In the genomic region with DNA sequence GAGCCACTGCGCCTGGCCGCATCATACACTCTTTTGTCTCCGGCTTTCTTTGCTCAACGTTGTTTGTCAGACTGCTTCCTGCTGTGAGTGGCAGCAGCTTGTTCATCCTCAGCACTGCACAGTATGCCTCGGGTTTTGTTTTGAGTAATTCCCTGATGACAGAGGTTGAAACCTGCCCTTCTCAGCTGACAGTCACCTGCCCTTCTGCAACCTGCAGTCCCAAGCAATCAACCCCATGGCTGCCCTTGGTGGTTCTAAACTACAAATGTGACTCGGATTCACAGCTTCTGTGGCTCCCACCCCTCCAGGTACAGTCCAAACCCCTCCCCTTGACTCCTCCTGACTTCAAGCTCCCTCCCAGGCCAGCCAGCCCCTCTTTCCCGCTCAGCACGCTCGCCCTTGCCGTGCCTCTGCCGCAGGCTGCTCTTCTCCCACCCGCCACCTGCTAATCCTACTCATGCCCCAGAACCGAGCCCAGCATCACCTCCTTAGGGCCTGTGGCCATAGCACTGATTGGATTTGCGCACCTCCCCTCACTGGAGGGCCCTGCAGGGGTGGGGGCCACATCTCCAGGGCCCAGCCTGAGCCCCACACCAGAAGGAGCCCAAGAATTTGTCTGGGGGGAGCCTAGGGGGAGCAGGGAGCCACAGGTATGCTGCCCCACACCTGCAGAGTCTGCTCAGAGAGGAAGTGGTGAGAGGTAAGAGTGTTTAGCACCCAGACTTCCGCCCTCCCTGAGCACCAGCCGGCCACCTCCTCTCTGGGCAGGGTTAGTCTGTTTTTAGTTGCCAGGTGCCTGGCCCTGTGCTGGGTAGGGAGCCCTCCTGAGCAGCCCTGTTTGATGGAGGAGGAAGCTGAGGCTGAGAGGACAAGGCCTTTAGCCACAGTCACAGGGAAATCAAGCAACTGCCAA, we compare ENCODE assay signal across 8 cellular contexts. TPM values are rescaled to one million over a fixed set of nuclear protein-coding genes. Genes with fewer than 3 reads are reported as not detected.
DNase-seq lines count a peak whose midpoint lies in the region; ATAC-seq and TF ChIP-seq lines count a peak whose summit lies in the region.

No MANE protein-coding gene starts in this region.

- H3K4me1 ChIP-seq in KMS-11 (ENCODE audit: low read depth, poor library complexity, severe bottlenecking) (peaks cover 87% of the 10 kb centered on the region), HAP-1 (peaks cover 4% of the 10 kb centered on the region)

- H3K4me1 Mint-ChIP-seq in activated B cell treated with CpG ODN at 0.5 μM for 24 hours = peaks cover 100% of the 10 kb centered on the region

- in situ Hi-C loops in HAP-1 (cut with MboI; ENCODE audit: low sequenced_read_pairs) = no loop called here

- H3K27ac ChIP-seq in KMS-11 (peak overlapping the region; percentile 82), dorsolateral prefrontal cortex (peak overlapping the region; percentile 85 to 100 (median 97))

- peak overlapping the region; percentile 44; the same call in 1 of the 2 replicates for H3K9ac ChIP-seq in KMS-11

- H3K79me2 ChIP-seq in KMS-11 (ENCODE audit: insufficient read depth, low read depth) = peaks cover 65% of the 10 kb centered on the region

- peak overlapping the region; percentile 88 for H3K4me2 ChIP-seq in KMS-11

- no peaks in the 10 kb centered on the region for H3K9me3 Mint-ChIP-seq in activated B cell treated with CpG ODN at 0.5 μM for 24 hours

- H3K4me3 ChIP-seq in GM12864 (ENCODE audit: low read depth, low read length) (0 out of 2 replicates have a peak overlapping the region, but pooled peaks have one; percentile 12), KMS-11 (IDR thresholded peaks at IDR 0.05; ENCODE audit: insufficient read depth, low read depth, low read length) (no peak overlapping the region), dorsolateral prefrontal cortex (peak overlapping the region in 35 of 59 donors; percentile 0 to 96 (median 26)), HAP-1 (no peak overlapping the region)

- no peak overlapping the region for H2AFZ ChIP-seq in KMS-11 (ENCODE audit: low read depth)

- POLR2A ChIA-PET in activated B cell treated with CpG ODN at 0.5 μM for 24 hours (lab: Charles Lee) = interaction anchor here (0.5 to 5.3 kb wide), 19 partner anchors 10 to 158 kb away, joined by 3 to 93 read pairs (median 5); partner anchors contain the start of genes EEIG1, NAIF1, SLC25A25 and ST6GALNAC4

- intact Hi-C loops in activated B cell treated with CpG ODN at 0.5 μM for 24 hours (cut with micrococcal nuclease) = loop anchor here (1.0 to 2.0 kb wide), 4 partner anchors 9 to 56 kb away; no protein-coding TSS in a partner anchor
- intact Hi-C loops in dorsolateral prefrontal cortex (cut with DNase I) = loop anchor here (2.0 kb wide), 1 partner anchor 20 kb away; no protein-coding TSS in a partner anchor

- H3K9me3 ChIP-seq in HAP-1 = no peaks in the 10 kb centered on the region

- no peaks in the 10 kb centered on the region for H3K27me3 Mint-ChIP-seq in activated B cell treated with CpG ODN at 0.5 μM for 24 hours

- DNase-seq in GM12864 (ENCODE audit: low read depth) = peak; percentile 93
- peak; percentile 50 for DNase-seq in activated B cell treated with CpG ODN at 0.5 μM for 24 hours
- no peak for DNase-seq in dorsolateral prefrontal cortex
- peak; percentile 85 for DNase-seq in stimulated activated CD4-positive, alpha-beta T cell treated with anti-CD3 and anti-CD28 coated beads, Interleukin-1b, Interleukin-23, amount 100 ng/mL, for 48 hours
- no peak for DNase-seq in OCI-M1 (lab: John Stamatoyannopoulos, UW)
- no peak for DNase-seq in HAP-1 (ENCODE audit: low spot score in 2 of 2)

- no peaks in the 10 kb centered on the region for H4K20me1 ChIP-seq in KMS-11 (ENCODE audit: insufficient read depth)

- H3K27ac Mint-ChIP-seq in activated B cell treated with CpG ODN at 0.5 μM for 24 hours = peak overlapping the region; percentile 97

- TF ChIP-seq CTCF in GM12864 (IDR thresholded peaks at IDR 0.05; ENCODE audit: low read depth, low read length, missing control alignments) (no peak), KMS-11 (conservative IDR thresholded peaks at IDR 0.05; ENCODE audit: low read depth, low read length) (no peak), activated B cell treated with CpG ODN at 0.5 μM for 24 hours (IDR thresholded peaks at IDR 0.05) (no peak), dorsolateral prefrontal cortex (IDR thresholded peaks at IDR 0.05 in 54 of 56, conservative IDR thresholded peaks at IDR 0.05 in 2 of 56; ENCODE audit: low read depth in 1 of 56, partially characterized antibody in 56 of 56) (no peak)

- H3K36me3 Mint-ChIP-seq in activated B cell treated with CpG ODN at 0.5 μM for 24 hours (ENCODE audit: low read depth) = peaks cover 13% of the 10 kb centered on the region

- H3K36me3 ChIP-seq in KMS-11 (ENCODE audit: insufficient read depth) (no peaks in the 10 kb centered on the region), HAP-1 (replicated peaks) (no peaks in the 10 kb centered on the region)

- H3K4me3 Mint-ChIP-seq in activated B cell treated with CpG ODN at 0.5 μM for 24 hours = peak overlapping the region; percentile 79

- CTCF ChIA-PET in activated B cell treated with CpG ODN at 0.5 μM for 24 hours (lab: Charles Lee) = interaction anchor here (0.8 to 1.5 kb wide), 4 partner anchors 8 to 65 kb away, joined by 3 to 9 read pairs (median 4); no protein-coding TSS in a partner anchor

- ATAC-seq in GM21717 (IDR thresholded peaks at IDR 0.05; ENCODE audit: unreplicated experiment) (peak; percentile 61), activated B cell treated with CpG ODN at 0.5 μM for 24 hours (ENCODE audit: low read depth) (peak; percentile 74)

- no peaks in the 10 kb centered on the region for H3K27me3 ChIP-seq in KMS-11 (ENCODE audit: insufficient read depth, low read depth)
- no peaks in the 10 kb centered on the region for H3K27me3 ChIP-seq in dorsolateral prefrontal cortex
- H3K27me3 ChIP-seq in HAP-1 (ENCODE audit: low read depth) = no peaks in the 10 kb centered on the region

RNA-seq across cellular contexts. Expression of gene EEIG1, which starts 10.1 kb away (rescaled TPM):
- total RNA-seq in activated B cell treated with CpG ODN at 0.5 μM for 24 hours (65.8 and 88.1 TPM in 2 replicates), dorsolateral prefrontal cortex (100 to 1,000 TPM in 117 of 120 experiments, 10 to 100 TPM in 3; 73.1 to 300 (median 141) TPM)

RNA-seq across cellular contexts. Expression of gene DPM2, which starts 33.0 kb away (rescaled TPM):
- total RNA-seq in activated B cell treated with CpG ODN at 0.5 μM for 24 hours = 41.4 and 50.6 TPM in 2 replicates
- total RNA-seq in dorsolateral prefrontal cortex = 10 to 100 TPM; 23.7 to 41.9 (median 31.9) TPM

RNA-seq across cellular contexts. Expression of gene PIP5KL1, which starts 40.1 kb away (rescaled TPM):
- 1.7 and 1.8 TPM in 2 replicates for total RNA-seq in activated B cell treated with CpG ODN at 0.5 μM for 24 hours
- total RNA-seq in dorsolateral prefrontal cortex = 10 to 100 TPM in 5 of 120 experiments, 1 to 10 TPM in 115; 1.2 to 13.2 (median 5.0) TPM

RNA-seq across cellular contexts. Expression of gene ST6GALNAC4, which starts 53.8 kb away (rescaled TPM):
- total RNA-seq in activated B cell treated with CpG ODN at 0.5 μM for 24 hours (71.3 and 85.4 TPM in 2 replicates), dorsolateral prefrontal cortex (10 to 100 TPM; 13.2 to 58.0 (median 23.6) TPM)

Comparison
In these comparisons a context has a peak if more than half of its experiments do, and no peak if none do; other contexts are left out.
1. DNase-seq: peak in GM12864 (single experiment), activated B cell treated with CpG ODN at 0.5 μM for 24 hours (single experiment) and stimulated activated CD4-positive, alpha-beta T cell treated with anti-CD3 and anti-CD28 coated beads, Interleukin-1b, Interleukin-23, amount 100 ng/mL, for 48 hours (single experiment); none in dorsolateral prefrontal cortex (0 of 10), OCI-M1 (single experiment) and HAP-1 (0 of 2).
2. H3K4me3 ChIP-seq: peak in GM12864 (single experiment) and dorsolateral prefrontal cortex (35 of 59); none in KMS-11 (single experiment) and HAP-1 (single experiment).